In genomic region chr5:1758574-1758973, GRCh38 we compare ENCODE assay signal across 32 cellular contexts.
"Had no signal": no experiment of that assay in that cellular context is flagged by ENCODE, and none has a peak within 500 bp of the region (broad histone marks: within the 10 kb centered on the region; RNA-seq: fewer than 3 reads in every experiment).

No MANE protein-coding gene starts in this region.

- H3K27me3 ChIP-seq: adrenal gland, ascending aorta, body of pancreas, brain microvascular endothelial cell, breast epithelium, cardiac muscle cell had no signal

- H3K9me3 ChIP-seq: adrenal gland, ascending aorta, body of pancreas had no signal

- H3K4me1 ChIP-seq: adrenal gland, ascending aorta, breast epithelium had no signal

- H3K36me3 ChIP-seq: adrenal gland, ascending aorta, brain microvascular endothelial cell, breast epithelium, cardiac muscle cell had no signal

- ATAC-seq: activated naive CD4-positive, alpha-beta T cell treated with anti-CD3 and anti-CD28 coated beads, Interleukin-2, amount 50 U/mL, for 72 hours; activated naive CD8-positive, alpha-beta T cell treated with anti-CD3 and anti-CD28 coated beads, Interleukin-2, amount 50 U/mL, for 24 hours; activated T-cell treated with anti-CD3 and anti-CD28 coated beads, Interleukin-2, amount 50 U/mL, for 4 hours; activated T-cell treated with anti-CD3 and anti-CD28 coated beads, Interleukin-2, amount 50 U/mL, for 72 hours; activated T-helper 17 cell treated with anti-CD3 and anti-CD28 coated beads, Interleukin-2, amount 50 U/mL, for 72 hours; body of pancreas had no signal

- H3K27ac ChIP-seq: adrenal gland, ascending aorta, body of pancreas, brain microvascular endothelial cell, breast epithelium, cardiac muscle cell had no signal

- FAIRE-seq: astrocyte, bronchial epithelial cell had no signal

- H3K4me3 ChIP-seq: adrenal gland, ascending aorta, body of pancreas, breast epithelium, cardiac muscle cell had no signal

- DNase-seq: activated effector memory CD4-positive, alpha-beta T cell treated with anti-CD3 and anti-CD28 coated beads, Interleukin-2, amount 50 U/mL, for 16 hours; activated effector memory CD4-positive, alpha-beta T cell treated with Interleukin-2 at 50 U/mL for 16 hours; activated gamma-delta T cell; activated gamma-delta T cell treated with Interleukin-2 at 50 U/mL for 16 hours; activated naive CD4-positive, alpha-beta T cell; activated naive CD4-positive, alpha-beta T cell treated with anti-CD3 and anti-CD28 coated beads for 36 hours; activated naive CD4-positive, alpha-beta T cell treated with anti-CD3 and anti-CD28 coated beads, Interleukin-2, amount 10 ng/mL, durations not matched to agents 7 days and 5 days; activated naive CD4-positive, alpha-beta T cell treated with anti-CD3 and anti-CD28 coated beads, Interleukin-2, amount 50 U/mL, for 16 hours; activated naive CD4-positive, alpha-beta T cell treated with Interleukin-2 at 50 U/mL for 16 hours; activated naive CD8-positive, alpha-beta T cell treated with anti-CD3 and anti-CD28 coated beads for 36 hours; activated naive CD8-positive, alpha-beta T cell treated with anti-CD3 and anti-CD28 coated beads, Interleukin-2, amount 10 ng/mL, durations not matched to agents 7 days and 5 days; activated naive CD8-positive, alpha-beta T cell treated with anti-CD3 and anti-CD28 coated beads, Interleukin-2, amount 50 U/mL, for 24 hours; activated T-cell treated with anti-CD3 and anti-CD28 coated beads, Interleukin-2, amount 50 U/mL, for 24 hours; activated T-cell treated with anti-CD3 and anti-CD28 coated beads, Interleukin-2, amount 50 U/mL, for 4 hours; activated T-cell treated with anti-CD3 and anti-CD28 coated beads, Interleukin-2, amount 50 U/mL, for 48 hours; activated T-cell treated with anti-CD3 and anti-CD28 coated beads, Interleukin-2, amount 50 U/mL, for 72 hours; amniotic stem cell; amygdala; anterior cingulate cortex; body of pancreas; brain microvascular endothelial cell; caudate nucleus; central memory CD4-positive, alpha-beta T cell; cerebellar nuclear complex had no signal
